In genomic region chr9:128654481-128654880, GRCh38 we compare ENCODE assay signal across 16 cellular contexts. TPM values are rescaled to one million over a fixed set of nuclear protein-coding genes. Genes with fewer than 3 reads are reported as not detected.
DNase-seq lines count a peak whose midpoint lies in the region; ATAC-seq and TF ChIP-seq lines count a peak whose summit lies in the region.
"Had no signal": no experiment of that assay in that cellular context is flagged by ENCODE, and none has a peak within 500 bp of the region (broad histone marks: within the 10 kb centered on the region; RNA-seq: fewer than 3 reads in every experiment).

No MANE protein-coding gene starts in this region.

- H3K9me3 Mint-ChIP-seq in activated B cell treated with CpG ODN at 0.5 μM for 24 hours (no peaks in the 10 kb centered on the region), naive B cell (no peaks in the 10 kb centered on the region)

- no peaks in the 10 kb centered on the region for H3K9me3 ChIP-seq in BLaER1
- no peaks in the 10 kb centered on the region for H3K9me3 ChIP-seq in DND-41 (ENCODE audit: insufficient read depth, low read length, severe bottlenecking)
- H3K9me3 ChIP-seq: lower lobe of right lung, neutrophil, upper lobe of right lung had no signal

- peaks cover 28% of the 10 kb centered on the region for H3K79me2 ChIP-seq in DND-41 (ENCODE audit: insufficient read depth, low read length)

- H2AFZ ChIP-seq in DND-41 (ENCODE audit: low read depth, low read length): no peak overlapping the region

- peaks cover 9% of the 10 kb centered on the region; the same call in 1 of the 2 replicates for H3K36me3 ChIP-seq in BLaER1
- peaks cover 5% of the 10 kb centered on the region; the same call in 1 of the 2 replicates for H3K36me3 ChIP-seq in DND-41 (ENCODE audit: insufficient read depth, low read length)
- H3K36me3 ChIP-seq: lower lobe of right lung, neutrophil, upper lobe of right lung had no signal

- H4K20me1 ChIP-seq in BLaER1 (no peaks in the 10 kb centered on the region), DND-41 (ENCODE audit: insufficient read depth, low read length) (no peaks in the 10 kb centered on the region)

- POLR2A ChIA-PET in activated B cell treated with CpG ODN at 0.5 μM for 24 hours (lab: Charles Lee): interaction anchor here (0.6 to 3.2 kb wide), 7 partner anchors 10 to 209 kb away, joined by 3 to 21 read pairs (median 4); partner anchors contain the start of genes SET and ZDHHC12

- H3K36me3 Mint-ChIP-seq in activated B cell treated with CpG ODN at 0.5 μM for 24 hours (ENCODE audit: low read depth): peaks cover 4% of the 10 kb centered on the region
- H3K36me3 Mint-ChIP-seq in naive B cell: no peaks in the 10 kb centered on the region

- H3K27me3 ChIP-seq in BLaER1 (no peaks in the 10 kb centered on the region), DND-41 (ENCODE audit: insufficient read depth, low read length, poor library complexity) (no peaks in the 10 kb centered on the region)
- H3K27me3 ChIP-seq: neutrophil, upper lobe of right lung had no signal

- peak overlapping the region; percentile 48 for H3K4me3 Mint-ChIP-seq in activated B cell treated with CpG ODN at 0.5 μM for 24 hours
- H3K4me3 Mint-ChIP-seq in naive B cell: peak overlapping the region in 6 of 8 donors; percentile 59 to 93 (median 68)

- TF ChIP-seq CTCF in DND-41 (IDR thresholded peaks at IDR 0.05; ENCODE audit: borderline replicate concordance, extremely low read depth, low read length, poor library complexity, severe bottlenecking) (no peak), activated B cell treated with CpG ODN at 0.5 μM for 24 hours (IDR thresholded peaks at IDR 0.05) (no peak)

- CTCF ChIA-PET in activated B cell treated with CpG ODN at 0.5 μM for 24 hours (lab: Charles Lee): no interaction called here

- H3K4me1 Mint-ChIP-seq in activated B cell treated with CpG ODN at 0.5 μM for 24 hours: peaks cover 18% of the 10 kb centered on the region
- peaks cover 7 to 22% (median 16%) of the 10 kb centered on the region in 3 donors for H3K4me1 Mint-ChIP-seq in naive B cell

- no peak for ATAC-seq in DND-41 (ENCODE audit: insufficient read depth, low read depth)
- no peak for ATAC-seq in activated B cell treated with CpG ODN at 0.5 μM for 24 hours (ENCODE audit: low read depth)
- no peak for ATAC-seq in naive B cell (ENCODE audit: low read depth in 2 of 2)
- ATAC-seq: GM12878, lower lobe of right lung, upper lobe of right lung had no signal

- peak overlapping the region; percentile 4 for H3K4me2 ChIP-seq in BLaER1
- H3K4me2 ChIP-seq in DND-41 (ENCODE audit: insufficient read depth, low read length): peak overlapping the region; percentile 42

- peak overlapping the region; percentile 0; the same call in 1 of the 2 replicates for H3K27ac ChIP-seq in BLaER1
- H3K27ac ChIP-seq in DND-41 (ENCODE audit: low read length): no peak overlapping the region
- H3K27ac ChIP-seq: lower lobe of right lung, neutrophil, upper lobe of right lung had no signal

- peak overlapping the region; percentile 61 for H3K27ac Mint-ChIP-seq in activated B cell treated with CpG ODN at 0.5 μM for 24 hours
- H3K27ac Mint-ChIP-seq in naive B cell: peak overlapping the region in 5 of 6 donors; percentile 15 to 87 (median 61)

- H3K4me1 ChIP-seq in BLaER1: peaks cover 27% of the 10 kb centered on the region
- H3K4me1 ChIP-seq in DND-41 (ENCODE audit: insufficient read depth, low read length): peaks cover 27% of the 10 kb centered on the region
- H3K4me1 ChIP-seq: lower lobe of right lung, upper lobe of right lung had no signal

- DNase-seq in DND-41 (no peak), activated B cell treated with CpG ODN at 0.5 μM for 24 hours (no peak), naive B cell (no peak), NCI-H82 (lab: John Stamatoyannopoulos, UW) (no peak), DMS53 treated with DMSO at 0.1 percent for 48 hours (lab: John Stamatoyannopoulos, UW; ENCODE audit: unreplicated experiment) (no peak), RKO (ENCODE audit: low spot score) (no peak)
- no peak for DNase-seq in stimulated activated CD8-positive, alpha-beta memory T cell treated with anti-CD3 and anti-CD28 coated beads, Interleukin-4, amount 100 ng/mL, for 48 hours
- DNase-seq: foreskin melanocyte; lower lobe of right lung; NCI-H2107; SHP77; stimulated activated CD4-positive, alpha-beta T cell treated with anti-CD3 and anti-CD28 coated beads, Interleukin-4, amount 100 ng/mL, for 24 hours; upper lobe of right lung had no signal

- peak overlapping the region; percentile 33; the same call in 1 of the 2 replicates for H3K9ac ChIP-seq in BLaER1
- H3K9ac ChIP-seq in DND-41 (ENCODE audit: low read depth, low read length): 0 out of 2 replicates have a peak overlapping the region, but pooled peaks have one; percentile 15

- intact Hi-C loops in activated B cell treated with CpG ODN at 0.5 μM for 24 hours (cut with micrococcal nuclease): no loop called here

- no peaks in the 10 kb centered on the region for H3K27me3 Mint-ChIP-seq in activated B cell treated with CpG ODN at 0.5 μM for 24 hours
- H3K27me3 Mint-ChIP-seq in naive B cell: no peaks in the 10 kb centered on the region

- no peak overlapping the region for H3K4me3 ChIP-seq in BLaER1
- H3K4me3 ChIP-seq in DND-41 (ENCODE audit: low read depth in 1 of 2, low read length in 2 of 2): no peak overlapping the region
- H3K4me3 ChIP-seq: GM12878, lower lobe of right lung, upper lobe of right lung had no signal

RNA-seq across cellular contexts. Expression of gene DYNC2I2, which starts 2.2 kb away (rescaled TPM):
- total RNA-seq in activated B cell treated with CpG ODN at 0.5 μM for 24 hours: 58.0 and 60.2 TPM in 2 replicates
- 10 to 100 TPM; 36.8 to 76.4 (median 49.7) TPM for polyA plus RNA-seq in naive B cell (ENCODE audit: low read depth in 6 of 6)

RNA-seq across cellular contexts. Expression of gene SET, which starts 34.5 kb away (rescaled TPM):
- total RNA-seq in activated B cell treated with CpG ODN at 0.5 μM for 24 hours: 762 and 801 TPM in 2 replicates
- 100 to 1,000 TPM; 186 to 306 (median 222) TPM for polyA plus RNA-seq in naive B cell (ENCODE audit: low read depth in 6 of 6)

RNA-seq across cellular contexts. Expression of gene PKN3, which starts 47.8 kb away (rescaled TPM):
- 16.9 and 17.4 TPM in 2 replicates for total RNA-seq in activated B cell treated with CpG ODN at 0.5 μM for 24 hours
- polyA plus RNA-seq in naive B cell (ENCODE audit: low read depth in 6 of 6): under 1 TPM in 5 of 6 donors, not detected in 1; 0.12 to 0.92 (median 0.50) TPM
